ENCODE assay signal across 9 cellular contexts in the genomic region with DNA sequence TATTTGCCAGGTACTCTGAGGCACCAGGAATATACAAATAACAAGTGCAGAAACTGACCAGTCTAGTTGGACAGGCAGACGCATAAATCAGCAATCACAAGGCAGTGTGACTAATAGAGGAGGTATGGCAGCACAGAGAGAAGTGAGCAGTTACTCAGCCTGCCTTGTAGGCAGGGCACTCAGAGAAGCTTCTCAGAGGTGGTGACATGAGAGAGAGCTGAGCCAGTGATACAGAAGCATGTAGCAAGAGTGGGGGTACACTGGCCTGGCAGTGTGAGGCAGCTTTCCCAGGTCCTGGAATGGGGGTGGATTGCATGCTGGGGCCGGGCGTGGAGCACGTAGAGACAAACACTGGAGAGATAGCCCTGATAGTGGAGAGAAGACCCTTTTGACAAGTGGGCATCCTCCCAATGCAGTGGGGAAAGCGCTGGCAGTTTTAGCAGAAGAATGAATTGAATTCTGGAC. TPM values are rescaled to one million over a fixed set of nuclear protein-coding genes. Genes with fewer than 3 reads are reported as not detected.
DNase-seq lines count a peak whose midpoint lies in the region; ATAC-seq and TF ChIP-seq lines count a peak whose summit lies in the region.
"Had no signal": no experiment of that assay in that cellular context is flagged by ENCODE, and none has a peak within 500 bp of the region (broad histone marks: within the 10 kb centered on the region; RNA-seq: fewer than 3 reads in every experiment).

No MANE protein-coding gene starts in this region.

- no peak for TF ChIP-seq POLR2A in thyroid gland (IDR thresholded peaks at IDR 0.05)

- 79 to 83% methylated on average over 5 of the region's 5 CpGs for WGBS in thyroid gland, 2 donors

- H3K36me3 ChIP-seq in thyroid gland (peaks cover 0 to 10% of the 10 kb centered on the region in 2 donors), H7 (replicated peaks; ENCODE audit: control insufficient read depth, insufficient read depth, low read length) (peaks cover 14% of the 10 kb centered on the region)

- H3K4me1 ChIP-seq in thyroid gland, result peaks cover 2 to 52% of the 10 kb centered on the region in 2 donors

- intact Hi-C loops in thyroid gland (cut with DNase I), result no loop called here

- H3K27me3 ChIP-seq in thyroid gland, result no peaks in the 10 kb centered on the region
- H3K27me3 ChIP-seq in H7 (ENCODE audit: control insufficient read depth, insufficient read depth, low read length), result no peaks in the 10 kb centered on the region; the same call in 1 of the 2 replicates

- no peaks in the 10 kb centered on the region for H3K9me3 ChIP-seq in thyroid gland

- no peak for ATAC-seq in HG03135 (IDR thresholded peaks at IDR 0.05; ENCODE audit: unreplicated experiment)

- TF ChIP-seq CTCF in thyroid gland (IDR thresholded peaks at IDR 0.05), result no peak

- H3K4me3 ChIP-seq in thyroid gland (replicated peaks in 1 of 3), result no peak overlapping the region
- H3K4me3 ChIP-seq in H7 (ENCODE audit: insufficient read depth, low read depth, low read length), result no peak overlapping the region

- H3K27ac ChIP-seq in thyroid gland, result peak overlapping the region; percentile 46 to 73 (median 62)

- peak; percentile 83 for DNase-seq in HK-2 (ENCODE audit: unreplicated experiment)
- DNase-seq in astrocyte of the hippocampus (ENCODE audit: low read depth, low spot score), result peak; percentile 95
- peak; percentile 96 for DNase-seq in islet precursor cell
- peak; percentile 54 to 57 for DNase-seq in thyroid gland
- DNase-seq in NAMALWA (ENCODE audit: low spot score), result no peak
- no peak for DNase-seq in H7
- no peak for DNase-seq in cerebellum (ENCODE audit: low spot score)
- DNase-seq: activated CD4-positive, alpha-beta T cell treated with anti-CD3 and anti-CD28 coated beads, Interleukin-2, amount 10 ng/mL, durations not matched to agents 7 days and 5 days had no signal

RNA-seq across cellular contexts. Expression of a gene that starts 7.8 kb away (rescaled TPM):
- total RNA-seq in thyroid gland (10 to 100 TPM; 17.2 to 33.3 (median 21.6) TPM), cerebellum (5.6 TPM)
- 3.4 and 4.1 TPM in 2 replicates for total RNA-seq in H7 (2014; rRNA removed; shearing (Covaris generic))

RNA-seq across cellular contexts. Expression of a gene that starts 39.7 kb away (rescaled TPM):
- total RNA-seq in thyroid gland (not detected), cerebellum (0.64 TPM)
- total RNA-seq in H7 (2014; rRNA removed; shearing (Covaris generic)), result 0.18 and 1.2 TPM in 2 replicates
- total RNA-seq: activated CD4-positive, alpha-beta T cell treated with anti-CD3 and anti-CD28 coated beads, Interleukin-2, amount 10 ng/mL, durations not matched to agents 7 days and 5 days had no signal

RNA-seq across cellular contexts. Expression of a gene that starts 45.7 kb away (rescaled TPM):
- total RNA-seq in thyroid gland (100 to 1,000 TPM; 285 to 835 (median 454) TPM), cerebellum (19.3 TPM)
- 0.73 and 0.74 TPM in 2 replicates for total RNA-seq in H7 (2014; rRNA removed; shearing (Covaris generic))

Comparison
In these comparisons a context has a peak if more than half of its experiments do, and no peak if none do; other contexts are left out.
1. DNase-seq: peak in HK-2 (single experiment), astrocyte of the hippocampus (single experiment), islet precursor cell (single experiment) and thyroid gland (2 of 2); none in NAMALWA (single experiment), H7 (single experiment) and cerebellum (single experiment).
2. RNA of a gene that starts 45.7 kb away (total RNA-seq): 285 to 835 TPM in thyroid gland; 19.3 TPM in cerebellum (single experiment) and 0.73 to 0.74 TPM in H7; every median in the first group is over 10 times any median in the second.